30 cellular contexts compared by ENCODE assay signal in genomic region chr13:110289661-110290060, GRCh38. TPM values are rescaled to one million over a fixed set of nuclear protein-coding genes. Genes with fewer than 3 reads are reported as not detected.
"Had no signal": no experiment of that assay in that cellular context is flagged by ENCODE, and none has a peak within 500 bp of the region (broad histone marks: within the 10 kb centered on the region; RNA-seq: fewer than 3 reads in every experiment).

No MANE protein-coding gene starts in this region.

- H3K27ac Mint-ChIP-seq: activated naive CD8-positive, alpha-beta T cell treated with anti-CD3 and anti-CD28 coated beads, Interleukin-2, amount 50 U/mL, for 24 hours; effector memory CD8-positive, alpha-beta T cell; immature natural killer cell; naive thymus-derived CD8-positive, alpha-beta T cell; neural progenitor cell; stimulated activated effector memory CD8-positive, alpha-beta T cell treated with anti-CD3 and anti-CD28 coated beads, Interleukin-12 subunit alpha, Interleukin-12 subunit beta, amount 100 ng/mL, for 72 hours; T-helper 17 cell had no signal

- H3K9me3 Mint-ChIP-seq: activated naive CD8-positive, alpha-beta T cell treated with anti-CD3 and anti-CD28 coated beads, Interleukin-2, amount 50 U/mL, for 24 hours; activated T-cell treated with anti-CD3 and anti-CD28 coated beads, Interleukin-2, amount 50 U/mL, for 4 hours; immature natural killer cell had no signal

- H3K4me3 Mint-ChIP-seq: activated naive CD8-positive, alpha-beta T cell treated with anti-CD3 and anti-CD28 coated beads, Interleukin-2, amount 50 U/mL, for 24 hours; activated T-cell treated with anti-CD3 and anti-CD28 coated beads, Interleukin-2, amount 50 U/mL, for 4 hours; effector memory CD8-positive, alpha-beta T cell; immature natural killer cell; naive thymus-derived CD8-positive, alpha-beta T cell; neural progenitor cell; stimulated activated effector memory CD8-positive, alpha-beta T cell treated with anti-CD3 and anti-CD28 coated beads, Interleukin-12 subunit alpha, Interleukin-12 subunit beta, amount 100 ng/mL, for 72 hours; T-helper 17 cell had no signal

- H3K36me3 ChIP-seq: neural progenitor cell had no signal

- H3K4me1 Mint-ChIP-seq: activated naive CD8-positive, alpha-beta T cell treated with anti-CD3 and anti-CD28 coated beads, Interleukin-2, amount 50 U/mL, for 24 hours; immature natural killer cell; naive thymus-derived CD8-positive, alpha-beta T cell; stimulated activated effector memory CD8-positive, alpha-beta T cell treated with anti-CD3 and anti-CD28 coated beads, Interleukin-12 subunit alpha, Interleukin-12 subunit beta, amount 100 ng/mL, for 72 hours; T-helper 17 cell had no signal

- H3K36me3 Mint-ChIP-seq: immature natural killer cell; naive thymus-derived CD8-positive, alpha-beta T cell; stimulated activated effector memory CD8-positive, alpha-beta T cell treated with anti-CD3 and anti-CD28 coated beads, Interleukin-12 subunit alpha, Interleukin-12 subunit beta, amount 100 ng/mL, for 72 hours had no signal

- H3K9me3 ChIP-seq: body of pancreas, lower lobe of right lung, right atrium auricular region, thoracic aorta, upper lobe of right lung had no signal

- H3K27me3 ChIP-seq: body of pancreas, dorsolateral prefrontal cortex, foreskin keratinocyte, hepatocyte, neural progenitor cell, right atrium auricular region, upper lobe of right lung had no signal

- ATAC-seq: activated naive CD8-positive, alpha-beta T cell treated with anti-CD3 and anti-CD28 coated beads, Interleukin-2, amount 50 U/mL, for 24 hours; activated T-cell treated with anti-CD3 and anti-CD28 coated beads, Interleukin-2, amount 50 U/mL, for 4 hours; body of pancreas; effector memory CD8-positive, alpha-beta T cell; foreskin keratinocyte; left lobe of liver; lower lobe of right lung; naive thymus-derived CD8-positive, alpha-beta T cell; stimulated activated effector memory CD8-positive, alpha-beta T cell treated with anti-CD3 and anti-CD28 coated beads, Interleukin-12 subunit alpha, Interleukin-12 subunit beta, amount 100 ng/mL, for 72 hours; T-helper 17 cell; upper lobe of right lung had no signal

- H3K27ac ChIP-seq: body of pancreas, dorsolateral prefrontal cortex, foreskin keratinocyte, hepatocyte, lower lobe of right lung, neural progenitor cell, right atrium auricular region, SK-N-MC, thoracic aorta, upper lobe of right lung had no signal

- H3K4me3 ChIP-seq: body of pancreas, dorsolateral prefrontal cortex, hepatocyte, lower lobe of right lung, neural progenitor cell, right atrium auricular region, SK-N-MC, thoracic aorta, upper lobe of right lung had no signal

- DNase-seq: activated CD4-positive, alpha-beta T cell treated with anti-CD3 and anti-CD28 coated beads for 4 hours; activated CD4-positive, alpha-beta T cell treated with anti-CD3 and anti-CD28 coated beads, Interleukin-2, amount 50 U/mL, for 48 hours; activated CD4-positive, CD25-positive, alpha-beta regulatory T cell; activated CD8-positive, alpha-beta memory T cell treated with anti-CD3 and anti-CD28 coated beads, Interleukin-2, amount 50 U/mL, for 48 hours; activated effector memory CD4-positive, alpha-beta T cell treated with Interleukin-2 at 50 U/mL for 16 hours; activated naive CD4-positive, alpha-beta T cell treated with anti-CD3 and anti-CD28 coated beads, Interleukin-2, amount 50 U/mL, for 16 hours; activated naive CD8-positive, alpha-beta T cell treated with anti-CD3 and anti-CD28 coated beads, Interleukin-2, amount 50 U/mL, for 24 hours; activated T-cell treated with anti-CD3 and anti-CD28 coated beads, Interleukin-2, amount 50 U/mL, for 4 hours; body of pancreas; caudate nucleus; dorsolateral prefrontal cortex; effector memory CD8-positive, alpha-beta T cell; foreskin keratinocyte; glutamatergic neuron; immature natural killer cell; lower lobe of right lung; mesendoderm; naive thymus-derived CD8-positive, alpha-beta T cell; stimulated activated CD4-positive, alpha-beta T cell treated with anti-CD3 and anti-CD28 coated beads, Interleukin-1b, Interleukin-23, amount 100 ng/mL, for 48 hours; SW 1271; T-helper 17 cell; upper lobe of right lung had no signal

RNA-seq across cellular contexts. Expression of gene COL4A1, which starts 17.3 kb away (rescaled TPM):
- total RNA-seq: activated CD8-positive, alpha-beta memory T cell treated with anti-CD3 and anti-CD28 coated beads for 36 hours; naive thymus-derived CD8-positive, alpha-beta T cell had no signal
- polyA plus RNA-seq: immature natural killer cell; naive thymus-derived CD8-positive, alpha-beta T cell had no signal

RNA-seq across cellular contexts. Expression of gene COL4A2, which starts 17.4 kb away (rescaled TPM):
- total RNA-seq: activated CD8-positive, alpha-beta memory T cell treated with anti-CD3 and anti-CD28 coated beads for 36 hours; naive thymus-derived CD8-positive, alpha-beta T cell had no signal
- polyA plus RNA-seq: immature natural killer cell; naive thymus-derived CD8-positive, alpha-beta T cell had no signal
